In the genomic region with DNA sequence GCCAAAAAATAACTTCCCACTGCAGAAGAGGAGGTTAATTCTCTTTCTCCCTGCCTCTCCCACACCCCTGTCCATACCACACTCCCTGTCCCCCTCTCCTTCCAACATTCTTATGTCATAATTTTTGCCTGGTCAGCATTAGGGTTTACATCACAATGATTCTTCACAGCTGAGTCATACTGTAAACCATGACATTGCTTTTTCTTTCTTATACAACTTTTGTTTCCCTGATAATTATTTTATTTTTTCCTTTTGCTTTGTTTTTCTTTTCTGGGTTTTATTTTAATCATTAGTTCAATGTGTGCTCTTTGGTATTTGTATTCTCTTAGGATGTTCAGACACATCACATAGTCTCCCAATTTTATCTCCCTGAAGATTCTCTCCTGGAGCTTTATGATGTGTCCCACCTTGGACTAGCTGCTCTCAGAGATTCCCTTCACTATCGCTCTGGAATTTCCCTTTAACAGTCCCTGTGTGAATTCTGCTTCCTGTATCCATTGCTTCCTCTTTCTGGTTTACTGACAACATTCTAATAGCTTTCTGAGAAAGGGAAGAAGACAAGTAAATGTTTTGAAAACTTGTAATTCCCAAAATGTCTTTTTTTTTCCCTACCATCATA, we compare ENCODE assay signal across 17 cellular contexts.
A peak's percentile ranks its signal among the peaks of the same experiment; 100 is the strongest.
DNase-seq lines count a peak whose midpoint lies in the region; ATAC-seq, FAIRE-seq and TF ChIP-seq lines count a peak whose summit lies in the region.
"Had no signal": no experiment of that assay in that cellular context is flagged by ENCODE, and none has a peak within 500 bp of the region (broad histone marks: within the 10 kb centered on the region; RNA-seq: fewer than 3 reads in every experiment).

No MANE protein-coding gene starts in this region.

- no peak for TF ChIP-seq CTCF in astrocyte (IDR thresholded peaks at IDR 0.05; ENCODE audit: insufficient read depth, low read depth, low read length)
- TF ChIP-seq CTCF in coronary artery (IDR thresholded peaks at IDR 0.05), result no peak

- no peaks in the 10 kb centered on the region for H3K79me2 ChIP-seq in astrocyte (ENCODE audit: insufficient read depth, low read length)

- H3K4me2 ChIP-seq in astrocyte (ENCODE audit: low read length), result peak overlapping the region; percentile 70

- peaks cover 10% of the 10 kb centered on the region for H3K4me1 Mint-ChIP-seq in astrocyte (ENCODE audit: low read depth, unreplicated experiment)

- H3K4me1 ChIP-seq in astrocyte (ENCODE audit: insufficient read depth, low read length) (peaks cover 6% of the 10 kb centered on the region), iPS-18a (ENCODE audit: control insufficient read depth, low read depth, low read length) (peaks cover 11% of the 10 kb centered on the region)
- H3K4me1 ChIP-seq: left lung, psoas muscle had no signal

- H3K9me3 ChIP-seq in astrocyte (ENCODE audit: insufficient read depth, low read depth, low read length) (no peaks in the 10 kb centered on the region), iPS-18a (ENCODE audit: control insufficient read depth, low read depth, low read length) (no peaks in the 10 kb centered on the region)
- H3K9me3 ChIP-seq: left lung, psoas muscle, tibial nerve had no signal

- H3K27ac ChIP-seq in astrocyte (ENCODE audit: low read depth, low read length) (peak overlapping the region; percentile 54), iPS-18a (ENCODE audit: low read length) (peak overlapping the region; percentile 59), coronary artery (no peak overlapping the region)
- H3K27ac ChIP-seq: left lung, psoas muscle had no signal

- DNase-seq in NCI-H2196 (lab: John Stamatoyannopoulos, UW; ENCODE audit: unreplicated experiment), result peak; percentile 25
- no peak for DNase-seq in NCI-H2196 treated with DMSO at 0.1 percent for 48 hours (lab: John Stamatoyannopoulos, UW; ENCODE audit: unreplicated experiment)
- peak; percentile 60 for DNase-seq in astrocyte (ENCODE audit: low read depth)
- no peak for DNase-seq in NOMO-1 treated with DMSO at 0.1 percent for 48 hours (lab: John Stamatoyannopoulos, UW; ENCODE audit: unreplicated experiment)
- no peak for DNase-seq in dedifferentiated amniotic fluid mesenchymal stem cell (ENCODE audit: extremely low spot score)
- no peak for DNase-seq in coronary artery (ENCODE audit: low spot score)
- DNase-seq: activated CD8-positive, alpha-beta memory T cell treated with anti-CD3 and anti-CD28 coated beads for 24 hours; amygdala; GOT3; left lung; NCI-H1048; NCI-H82; psoas muscle had no signal

- no peak for ATAC-seq in GM19324 (IDR thresholded peaks at IDR 0.05; ENCODE audit: low FRiP score, unreplicated experiment)
- ATAC-seq: left lung, psoas muscle had no signal

- no peaks in the 10 kb centered on the region for H4K20me1 ChIP-seq in astrocyte (ENCODE audit: insufficient read depth, low read length)

- H3K36me3 ChIP-seq in astrocyte (ENCODE audit: insufficient read depth, low read length) (no peaks in the 10 kb centered on the region), iPS-18a (ENCODE audit: control insufficient read depth, low read depth, low read length) (no peaks in the 10 kb centered on the region)
- H3K36me3 ChIP-seq: left lung, tibial nerve had no signal

- H2AFZ ChIP-seq in astrocyte (ENCODE audit: low read depth, low read length), result peak overlapping the region; percentile 3

- H3K4me3 ChIP-seq in astrocyte (ENCODE audit: insufficient read depth, low read depth, low read length) (no peak overlapping the region), iPS-18a (ENCODE audit: low read length) (no peak overlapping the region), coronary artery (no peak overlapping the region)
- H3K4me3 ChIP-seq: left lung, psoas muscle, tibial nerve had no signal

- no peaks in the 10 kb centered on the region for H3K9me3 Mint-ChIP-seq in astrocyte (ENCODE audit: unreplicated experiment)

- H3K9ac ChIP-seq in astrocyte (ENCODE audit: low read length) (peak overlapping the region; percentile 1), iPS-18a (ENCODE audit: low read length) (no peak overlapping the region)

- no peaks in the 10 kb centered on the region for H3K36me3 Mint-ChIP-seq in astrocyte (ENCODE audit: low read depth, unreplicated experiment)

- H3K27me3 Mint-ChIP-seq in astrocyte (ENCODE audit: low read depth, unreplicated experiment), result no peaks in the 10 kb centered on the region

- no peaks in the 10 kb centered on the region for H3K27me3 ChIP-seq in astrocyte (ENCODE audit: insufficient read depth, low read length)
- no peaks in the 10 kb centered on the region for H3K27me3 ChIP-seq in iPS-18a (ENCODE audit: control insufficient read depth, insufficient read depth, low read length)
- H3K27me3 ChIP-seq: left lung, tibial nerve had no signal

- peak overlapping the region; percentile 98 for H3K27ac Mint-ChIP-seq in astrocyte (ENCODE audit: unreplicated experiment)

- FAIRE-seq in astrocyte (lab: Jason Lieb, UNC), result peak; percentile 55
- FAIRE-seq: A204.1 had no signal

- H3K4me3 Mint-ChIP-seq in astrocyte (ENCODE audit: unreplicated experiment), result peak overlapping the region; percentile 47

Comparison
In these comparisons a context has a peak if more than half of its experiments do, and no peak if none do; other contexts are left out.
1. DNase-seq: peak in NCI-H2196 (single experiment) and astrocyte (single experiment); none in NCI-H2196 treated with DMSO at 0.1 percent for 48 hours (single experiment), NOMO-1 treated with DMSO at 0.1 percent for 48 hours (single experiment), dedifferentiated amniotic fluid mesenchymal stem cell (single experiment) and coronary artery (single experiment).
2. H3K27ac ChIP-seq: peak in astrocyte (single experiment) and iPS-18a (single experiment); none in coronary artery (0 of 2).